8 cellular contexts compared by ENCODE assay signal in genomic region chr7:23473848-23474097, GRCh38. TPM values are rescaled to one million over a fixed set of nuclear protein-coding genes. Genes with fewer than 3 reads are reported as not detected.
DNase-seq lines count a peak whose midpoint lies in the region; ATAC-seq and TF ChIP-seq lines count a peak whose summit lies in the region.

No MANE protein-coding gene starts in this region.

- H3K4me3 ChIP-seq in AG09309 (ENCODE audit: control insufficient read depth, low read depth, low read length), result peak overlapping the region; percentile 49
- peak overlapping the region; percentile 93 for H3K4me3 ChIP-seq in OCI-LY3 (ENCODE audit: low read length)
- H3K4me3 ChIP-seq in urinary bladder (ENCODE audit: low read depth, low read length), result peak overlapping the region; percentile 1

- DNase-seq in AG09309 (ENCODE audit: low read depth) (no peak), glomerular visceral epithelial cell (ENCODE audit: extremely low spot score) (peak; percentile 50), NCI-H526 treated with DMSO at 0.1 percent for 48 hours (lab: John Stamatoyannopoulos, UW) (no peak), NOMO-1 treated with dmso at 0.1 percent for 144 hours (lab: John Stamatoyannopoulos, UW; ENCODE audit: unreplicated experiment) (no peak)

- no peak overlapping the region for H2AFZ ChIP-seq in OCI-LY3 (ENCODE audit: low read depth, low read length)

- peak; percentile 22 for ATAC-seq in GM21529 (IDR thresholded peaks at IDR 0.05; ENCODE audit: unreplicated experiment)
- ATAC-seq in HG02938 (IDR thresholded peaks at IDR 0.05; ENCODE audit: unreplicated experiment), result no peak

- H3K27me3 ChIP-seq in OCI-LY3 (ENCODE audit: low read depth, low read length), result no peaks in the 10 kb centered on the region

- H3K9ac ChIP-seq in OCI-LY3 (ENCODE audit: low read length), result peak overlapping the region; percentile 99

- under 1% methylated on average over 24 of the region's 24 CpGs for WGBS in urinary bladder

- H3K4me2 ChIP-seq in OCI-LY3 (ENCODE audit: low read length), result peak overlapping the region; percentile 95

- no peak for TF ChIP-seq CTCF in AG09309 (IDR thresholded peaks at IDR 0.05; ENCODE audit: control insufficient read depth, insufficient read depth, low read depth, low read length, missing control alignments)
- no peak for TF ChIP-seq CTCF in OCI-LY3 (IDR thresholded peaks at IDR 0.05; ENCODE audit: low read depth, low read length)

- no peaks in the 10 kb centered on the region for H3K9me3 ChIP-seq in OCI-LY3 (ENCODE audit: insufficient read depth, low read length)

- peak overlapping the region; percentile 96 for H3K27ac ChIP-seq in OCI-LY3 (ENCODE audit: low read length)
- no peak overlapping the region for H3K27ac ChIP-seq in urinary bladder (ENCODE audit: low read depth)

- no peaks in the 10 kb centered on the region for H3K36me3 ChIP-seq in OCI-LY3 (replicated peaks; ENCODE audit: low read depth, low read length)
- no peaks in the 10 kb centered on the region for H3K36me3 ChIP-seq in urinary bladder (ENCODE audit: insufficient read depth)

- H3K79me2 ChIP-seq in OCI-LY3 (ENCODE audit: low read length), result peaks cover 60% of the 10 kb centered on the region

- H3K4me1 ChIP-seq in OCI-LY3 (ENCODE audit: low read length) (peaks cover 16% of the 10 kb centered on the region; the same call in 1 of the 2 replicates), urinary bladder (ENCODE audit: insufficient read depth) (peaks cover 4% of the 10 kb centered on the region)

- H4K20me1 ChIP-seq in OCI-LY3 (ENCODE audit: insufficient read depth, low read length), result no peaks in the 10 kb centered on the region

RNA-seq across cellular contexts. Expression of gene IGF2BP3, which starts 3.5 kb away (rescaled TPM):
- total RNA-seq in urinary bladder, result 65.7 TPM
- 0.27 TPM for polyA plus RNA-seq in urinary bladder

RNA-seq across cellular contexts. Expression of gene TRA2A, which starts 58.0 kb away (rescaled TPM):
- 86.5 TPM for total RNA-seq in urinary bladder
- 64.1 TPM for polyA plus RNA-seq in urinary bladder

Comparison
In these comparisons a context has a peak if more than half of its experiments do, and no peak if none do; other contexts are left out.
1. H3K4me3 ChIP-seq: peak in every context shown above with its lines; median percentile 93 in OCI-LY3; 49 in AG09309; 1 in urinary bladder.